In the genomic region with DNA sequence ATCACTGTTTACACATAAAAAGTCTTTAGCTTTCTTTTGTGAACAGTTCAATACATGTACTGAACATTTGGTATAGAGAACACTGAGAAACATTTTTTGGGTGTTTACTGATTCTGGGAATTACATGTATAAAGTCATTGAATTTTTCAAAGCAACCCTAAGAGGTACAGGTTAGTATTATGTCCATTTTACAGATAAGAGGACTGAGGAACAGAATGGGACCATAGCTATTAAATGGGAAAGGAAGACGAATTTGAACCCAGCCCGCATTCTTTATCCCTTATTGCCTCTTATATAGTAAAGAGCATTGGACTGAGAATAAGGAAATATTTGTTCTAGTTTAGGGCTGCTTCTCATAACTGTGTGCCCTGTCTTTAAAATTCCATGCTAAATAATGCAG, we compare ENCODE assay signal across 8 cellular contexts. TPM values are rescaled to one million over a fixed set of nuclear protein-coding genes. Genes with fewer than 3 reads are reported as not detected.
DNase-seq lines count a peak whose midpoint lies in the region; ATAC-seq and TF ChIP-seq lines count a peak whose summit lies in the region.

No MANE protein-coding gene starts in this region.

- peak overlapping the region; percentile 48 for H3K4me3 Mint-ChIP-seq in activated naive CD8-positive, alpha-beta T cell treated with anti-CD3 and anti-CD28 coated beads, Interleukin-2, amount 10 ng/mL, durations not matched to agents 7 days and 5 days

- peaks cover 0 to 37% (median 12%) of the 10 kb centered on the region in 9 donors for H3K36me3 ChIP-seq in heart right ventricle
- peaks cover 24% of the 10 kb centered on the region for H3K36me3 ChIP-seq in lower lobe of right lung
- peaks cover 14% of the 10 kb centered on the region for H3K36me3 ChIP-seq in upper lobe of right lung

- H3K4me3 ChIP-seq in heart right ventricle (peak overlapping the region; percentile 30 to 98 (median 85)), lower lobe of right lung (peak overlapping the region; percentile 81), upper lobe of right lung (peak overlapping the region; percentile 98)

- H3K4me1 Mint-ChIP-seq in activated naive CD8-positive, alpha-beta T cell treated with anti-CD3 and anti-CD28 coated beads, Interleukin-2, amount 10 ng/mL, durations not matched to agents 7 days and 5 days, result peaks cover 32% of the 10 kb centered on the region

- H3K9me3 Mint-ChIP-seq in activated naive CD8-positive, alpha-beta T cell treated with anti-CD3 and anti-CD28 coated beads, Interleukin-2, amount 10 ng/mL, durations not matched to agents 7 days and 5 days, result no peaks in the 10 kb centered on the region

- no peaks in the 10 kb centered on the region for H3K9me3 ChIP-seq in heart right ventricle
- H3K9me3 ChIP-seq in lower lobe of right lung, result no peaks in the 10 kb centered on the region
- no peaks in the 10 kb centered on the region for H3K9me3 ChIP-seq in upper lobe of right lung

- DNase-seq in heart right ventricle (no peak), left cardiac atrium (no peak), lower lobe of right lung (no peak), upper lobe of right lung (no peak), DMS 273 (lab: John Stamatoyannopoulos, UW; ENCODE audit: unreplicated experiment) (no peak), ureter (ENCODE audit: low spot score) (no peak)
- no peak for DNase-seq in activated naive CD8-positive, alpha-beta T cell treated with anti-CD3 and anti-CD28 coated beads, Interleukin-2, amount 10 ng/mL, durations not matched to agents 7 days and 5 days
- no peak for DNase-seq in stimulated activated naive CD4-positive, alpha-beta T cell (lab: John Stamatoyannopoulos, UW)

- H3K36me3 Mint-ChIP-seq in activated naive CD8-positive, alpha-beta T cell treated with anti-CD3 and anti-CD28 coated beads, Interleukin-2, amount 10 ng/mL, durations not matched to agents 7 days and 5 days, result peaks cover 29% of the 10 kb centered on the region

- H3K27ac ChIP-seq in heart right ventricle (peak overlapping the region in 3 of 10 donors; percentile 94 to 95 (median 94)), lower lobe of right lung (no peak overlapping the region), upper lobe of right lung (no peak overlapping the region)

- intact Hi-C loops in heart right ventricle (cut with DNase I) (loop anchor here in 1 of 10 donors (1.0 to 5.0 kb wide), 2 partner anchors 33 to 104 kb away; a partner anchor contains a TSS), left cardiac atrium (cut with DNase I) (no loop called here), lower lobe of right lung (cut with DNase I) (no loop called here), upper lobe of right lung (cut with DNase I) (no loop called here)

- H3K27me3 ChIP-seq in heart right ventricle (no peaks in the 10 kb centered on the region), lower lobe of right lung (ENCODE audit: low read depth) (no peaks in the 10 kb centered on the region), upper lobe of right lung (no peaks in the 10 kb centered on the region)

- POLR2A ChIA-PET in activated naive CD8-positive, alpha-beta T cell treated with anti-CD3 and anti-CD28 coated beads, Interleukin-2, amount 10 ng/mL, durations not matched to agents 7 days and 5 days (lab: Charles Lee), result interaction anchor here (0.6 to 2.5 kb wide), 11 partner anchors 9 to 778 kb away, joined by 3 to 13 read pairs (median 6); a partner anchor contains a TSS

- no peaks in the 10 kb centered on the region for H3K27me3 Mint-ChIP-seq in activated naive CD8-positive, alpha-beta T cell treated with anti-CD3 and anti-CD28 coated beads, Interleukin-2, amount 10 ng/mL, durations not matched to agents 7 days and 5 days

- ATAC-seq in heart right ventricle (no peak), left cardiac atrium (no peak), lower lobe of right lung (no peak), upper lobe of right lung (no peak)
- ATAC-seq in activated naive CD8-positive, alpha-beta T cell treated with anti-CD3 and anti-CD28 coated beads, Interleukin-2, amount 10 ng/mL, durations not matched to agents 7 days and 5 days (ENCODE audit: low read depth), result no peak

- H3K4me1 ChIP-seq in heart right ventricle (peaks cover 3 to 41% (median 38%) of the 10 kb centered on the region in 9 donors), lower lobe of right lung (peaks cover 34% of the 10 kb centered on the region), upper lobe of right lung (peaks cover 33% of the 10 kb centered on the region)

- 92 to 93% methylated on average over 2 of the region's 2 CpGs for WGBS in heart right ventricle, 2 donors

- H3K27ac Mint-ChIP-seq in activated naive CD8-positive, alpha-beta T cell treated with anti-CD3 and anti-CD28 coated beads, Interleukin-2, amount 10 ng/mL, durations not matched to agents 7 days and 5 days, result no peak overlapping the region

- TF ChIP-seq CTCF in heart right ventricle (IDR thresholded peaks at IDR 0.05) (no peak), lower lobe of right lung (IDR thresholded peaks at IDR 0.05) (no peak), upper lobe of right lung (IDR thresholded peaks at IDR 0.05) (no peak)

RNA-seq across cellular contexts. Expression of a gene that starts 0.9 kb away (rescaled TPM):
- total RNA-seq in heart right ventricle (10 to 100 TPM; 17.3 to 30.7 (median 20.7) TPM), left cardiac atrium (10 to 100 TPM; 18.4 to 25.9 TPM), lower lobe of right lung (38.3 TPM), upper lobe of right lung (24.7 TPM), ureter (34.0 TPM)
- 10 to 100 TPM; 24.2 to 36.4 TPM for polyA plus RNA-seq in heart right ventricle
- total RNA-seq in activated naive CD8-positive, alpha-beta T cell treated with anti-CD3 and anti-CD28 coated beads, Interleukin-2, amount 10 ng/mL, durations not matched to agents 7 days and 5 days, result 10 to 100 TPM; 62.1 to 65.7 TPM

RNA-seq across cellular contexts. Expression of a gene that starts 33.6 kb away (rescaled TPM):
- total RNA-seq in heart right ventricle (10 to 100 TPM; 17.6 to 27.2 (median 23.0) TPM), left cardiac atrium (10 to 100 TPM; 21.2 to 21.7 TPM), lower lobe of right lung (34.1 TPM), upper lobe of right lung (31.2 TPM), ureter (44.3 TPM)
- polyA plus RNA-seq in heart right ventricle, result 1 to 10 TPM; 2.7 to 4.0 TPM
- 10 to 100 TPM; 58.7 to 60.4 TPM for total RNA-seq in activated naive CD8-positive, alpha-beta T cell treated with anti-CD3 and anti-CD28 coated beads, Interleukin-2, amount 10 ng/mL, durations not matched to agents 7 days and 5 days
